1 cellular context compared by ENCODE assay signal in genomic region chr10:59064759-59065498, GRCh38.
TF ChIP-seq lines count a peak whose summit lies in the region.

No MANE protein-coding gene starts in this region.

TF ChIP-seq in HepG2, 621 proteins besides CTCF, POLR2A, EP300 and RAD21 (continued from another document):
- TF ChIP-seq, protein P1, sequence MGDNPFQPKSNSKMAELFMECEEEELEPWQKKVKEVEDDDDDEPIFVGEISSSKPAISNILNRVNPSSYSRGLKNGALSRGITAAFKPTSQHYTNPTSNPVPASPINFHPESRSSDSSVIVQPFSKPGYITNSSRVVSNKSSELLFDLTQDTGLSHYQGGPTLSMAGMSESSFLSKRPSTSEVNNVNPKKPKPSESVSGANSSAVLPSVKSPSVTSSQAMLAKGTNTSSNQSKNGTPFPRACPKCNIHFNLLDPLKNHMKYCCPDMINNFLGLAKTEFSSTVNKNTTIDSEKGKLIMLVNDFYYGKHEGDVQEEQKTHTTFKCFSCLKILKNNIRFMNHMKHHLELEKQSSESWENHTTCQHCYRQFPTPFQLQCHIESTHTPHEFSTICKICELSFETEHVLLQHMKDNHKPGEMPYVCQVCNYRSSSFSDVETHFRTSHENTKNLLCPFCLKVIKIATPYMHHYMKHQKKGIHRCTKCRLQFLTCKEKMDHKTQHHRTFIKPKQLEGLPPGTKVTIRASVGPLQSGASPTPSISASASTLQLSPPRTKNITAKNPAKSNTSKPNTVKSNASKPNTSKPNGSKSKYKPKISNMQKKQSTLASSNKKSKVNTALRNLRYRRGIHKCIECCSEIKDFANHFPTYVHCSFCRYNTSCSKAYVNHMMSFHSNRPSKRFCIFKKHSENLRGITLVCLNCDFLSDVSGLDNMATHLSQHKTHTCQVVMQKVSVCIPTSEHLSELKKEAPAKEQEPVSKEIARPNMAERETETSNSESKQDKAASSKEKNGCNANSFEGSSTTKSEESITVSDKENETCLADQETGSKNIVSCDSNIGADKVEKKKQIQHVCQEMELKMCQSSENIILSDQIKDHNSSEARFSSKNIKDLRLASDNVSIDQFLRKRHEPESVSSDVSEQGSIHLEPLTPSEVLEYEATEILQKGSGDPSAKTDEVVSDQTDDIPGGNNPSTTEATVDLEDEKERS (CRISPR knock-in tag; IDR thresholded peaks at IDR 0.05) = no peak
- TF ChIP-seq CREB3 (CRISPR knock-in tag; IDR thresholded peaks at IDR 0.05) = no peak
- TF ChIP-seq KAT2B (IDR thresholded peaks at IDR 0.05; ENCODE audit: borderline replicate concordance, low read depth, low read length) = no peak
- TF ChIP-seq THYN1 (CRISPR knock-in tag; IDR thresholded peaks at IDR 0.05; ENCODE audit: borderline replicate concordance, low read depth) = no peak
- TF ChIP-seq CBFB (CRISPR knock-in tag; IDR thresholded peaks at IDR 0.05) = no peak
- TF ChIP-seq ZNF207 (IDR thresholded peaks at IDR 0.05; ENCODE audit: borderline replicate concordance) = no peak
